8 cellular contexts compared by ENCODE assay signal in genomic region chr2:55049794-55050132, GRCh38. TPM values are rescaled to one million over a fixed set of nuclear protein-coding genes. Genes with fewer than 3 reads are reported as not detected.
DNase-seq lines count a peak whose midpoint lies in the region; ATAC-seq and TF ChIP-seq lines count a peak whose summit lies in the region.

No MANE protein-coding gene starts in this region.

- H3K27me3 ChIP-seq in body of pancreas (no peaks in the 10 kb centered on the region), vagina (no peaks in the 10 kb centered on the region)

- H3K4me1 Mint-ChIP-seq in memory B cell, result peaks cover 42% of the 10 kb centered on the region

- H3K4me1 ChIP-seq in body of pancreas (peaks cover 41% of the 10 kb centered on the region), vagina (peaks cover 50% of the 10 kb centered on the region)

- peak overlapping the region; percentile 47 to 53 for H3K4me3 ChIP-seq in body of pancreas
- H3K4me3 ChIP-seq in vagina, result peak overlapping the region; percentile 87 to 95

- TF ChIP-seq CTCF in body of pancreas (IDR thresholded peaks at IDR 0.05) (no peak), vagina (IDR thresholded peaks at IDR 0.05) (no peak)

- peaks cover 1% of the 10 kb centered on the region for H3K36me3 Mint-ChIP-seq in memory B cell

- no peaks in the 10 kb centered on the region for H3K27me3 Mint-ChIP-seq in memory B cell

- no peaks in the 10 kb centered on the region for H3K9me3 Mint-ChIP-seq in memory B cell

- H3K9me3 ChIP-seq in body of pancreas (no peaks in the 10 kb centered on the region), vagina (no peaks in the 10 kb centered on the region)

- H3K4me3 Mint-ChIP-seq in memory B cell, result peak overlapping the region; percentile 100

- H3K27ac ChIP-seq in body of pancreas (peak overlapping the region; percentile 82 to 97 (median 96)), vagina (peak overlapping the region; percentile 99)

- H3K27ac Mint-ChIP-seq in memory B cell, result peak overlapping the region; percentile 97

- TF ChIP-seq POLR2A in body of pancreas (IDR thresholded peaks at IDR 0.05), result no peak
- no peak for TF ChIP-seq POLR2A in vagina (IDR thresholded peaks at IDR 0.05)

- no peaks in the 10 kb centered on the region for H3K36me3 ChIP-seq in body of pancreas (replicated peaks in 1 of 2; ENCODE audit: insufficient read depth in 1 of 2, low read depth in 2 of 2)
- no peaks in the 10 kb centered on the region for H3K36me3 ChIP-seq in vagina

- DNase-seq in ELR (ENCODE audit: low read depth) (peak; percentile 34), body of pancreas (peak in 1 of 4 donors; percentile 28), memory B cell (ENCODE audit: low spot score in 2 of 2) (peak in 1 of 2 donors; percentile 61), vagina (ENCODE audit: extremely low spot score in 2 of 2) (no peak), HK-2 (ENCODE audit: unreplicated experiment) (no peak)

- WGBS in body of pancreas, 2 donors, result 0% methylated on average over 40 of the region's 45 CpGs; no CpG with 5 or more reads in 1 of the 2 donors

- intact Hi-C loops in body of pancreas (cut with DNase I) (no loop called here), vagina (cut with DNase I) (loop anchor here (5.0 to 10.0 kb wide), 2 partner anchors 53 to 115 kb away; no protein-coding TSS in a partner anchor)

- ATAC-seq in HG03354 (IDR thresholded peaks at IDR 0.05; ENCODE audit: poor library complexity, severe bottlenecking, unreplicated experiment) (peak; percentile 1), body of pancreas (peak; percentile 0), memory B cell (ENCODE audit: low read depth) (no peak), GM18868 (IDR thresholded peaks at IDR 0.05; ENCODE audit: unreplicated experiment) (no peak), HG03571 (IDR thresholded peaks at IDR 0.05; ENCODE audit: unreplicated experiment) (no peak)

RNA-seq across cellular contexts. Expression of gene RTN4, which starts 0.5 kb away (rescaled TPM):
- 100 to 1,000 TPM; 112 to 215 TPM for total RNA-seq in body of pancreas
- total RNA-seq in vagina, result 174 TPM

Comparison
In these comparisons a context has a peak if more than half of its experiments do, and no peak if none do; other contexts are left out.
1. ATAC-seq: peak in HG03354 (single experiment) and body of pancreas (single experiment); none in memory B cell (single experiment), GM18868 (single experiment) and HG03571 (single experiment).